7 cellular contexts compared by ENCODE assay signal in the genomic region with DNA sequence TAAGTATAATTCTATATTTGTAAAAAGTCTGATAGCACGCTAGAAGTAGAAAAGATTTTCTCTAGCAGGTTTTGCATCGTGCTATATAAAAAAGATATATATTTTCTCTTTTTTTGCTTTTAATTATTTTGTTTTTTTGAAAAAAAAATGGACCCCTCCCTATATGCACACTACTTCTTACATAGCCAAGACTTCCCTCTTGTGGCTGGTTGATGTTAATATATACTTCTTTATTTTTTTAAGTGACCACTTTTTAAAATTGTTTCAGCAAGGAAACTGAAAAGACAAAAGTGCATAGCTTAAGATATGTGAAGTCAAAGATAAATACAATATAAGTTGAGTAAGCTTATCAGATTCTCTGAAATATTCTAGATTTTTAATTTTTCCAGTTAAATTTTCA.
DNase-seq lines count a peak whose midpoint lies in the region; ATAC-seq and TF ChIP-seq lines count a peak whose summit lies in the region.

No MANE protein-coding gene starts in this region.

- TF ChIP-seq CTCF in GM12872 (IDR thresholded peaks at IDR 0.05; ENCODE audit: insufficient read depth, low read depth, low read length) (0 out of 3 replicates have a peak, but pooled peaks have one; percentile 18), Peyer's patch (IDR thresholded peaks at IDR 0.05) (no peak)

- H3K4me3 ChIP-seq in Peyer's patch: no peak overlapping the region

- H3K27me3 ChIP-seq in Peyer's patch: no peaks in the 10 kb centered on the region

- DNase-seq in KBM-7 (peak; percentile 12), SW480 (ENCODE audit: low spot score) (peak; percentile 14), kidney tubule cell (ENCODE audit: low spot score) (peak; percentile 13), T1000 (lab: John Stamatoyannopoulos, UW) (no peak), Peyer's patch (no peak)

- no peaks in the 10 kb centered on the region for H3K4me1 ChIP-seq in Peyer's patch

- H3K36me3 ChIP-seq in Peyer's patch: no peaks in the 10 kb centered on the region

- in situ Hi-C loops in KBM-7 (cut with MboI; ENCODE audit: low pct_unique_long_range_greater_than_20kb, low sequenced_read_pairs): no loop called here

- no peak overlapping the region for H3K27ac ChIP-seq in Peyer's patch

- H3K9me3 ChIP-seq in Peyer's patch: no peaks in the 10 kb centered on the region

- no peak for TF ChIP-seq POLR2A in Peyer's patch (IDR thresholded peaks at IDR 0.05)

- ATAC-seq in GM19463 (IDR thresholded peaks at IDR 0.05; ENCODE audit: unreplicated experiment): no peak

Comparison
In these comparisons a context has a peak if more than half of its experiments do, and no peak if none do; other contexts are left out.
1. DNase-seq: peak in KBM-7 (single experiment), SW480 (single experiment) and kidney tubule cell (single experiment); none in T1000 (single experiment) and Peyer's patch (0 of 3).